ENCODE assay signal across 8 cellular contexts in the genomic region with DNA sequence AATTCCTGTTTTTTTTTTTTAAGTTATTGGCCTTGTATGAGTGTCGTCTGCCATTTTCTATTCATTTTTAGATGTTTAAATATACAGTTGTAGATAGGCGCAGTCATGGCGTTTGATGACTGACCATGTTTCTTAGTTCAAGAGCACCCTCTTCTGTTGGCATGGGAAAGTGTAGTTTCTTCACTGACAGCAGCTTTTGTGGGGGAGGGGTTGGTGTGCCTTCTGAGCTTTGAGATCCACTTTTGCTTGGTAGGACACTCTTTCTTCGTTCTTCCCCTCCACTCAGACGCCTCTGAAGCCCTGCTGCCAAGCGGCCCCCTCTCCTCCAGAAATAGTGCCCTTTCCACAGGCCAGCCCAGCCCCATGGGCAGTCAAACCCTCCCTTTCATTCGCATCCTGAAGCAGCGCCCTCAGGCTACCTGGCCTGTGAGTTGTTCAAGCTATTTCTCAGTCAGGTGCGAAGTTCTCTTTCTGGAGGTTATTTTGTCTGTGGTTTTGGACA.
DNase-seq lines count a peak whose midpoint lies in the region; ATAC-seq, FAIRE-seq and TF ChIP-seq lines count a peak whose summit lies in the region.

No MANE protein-coding gene starts in this region.

- peaks cover 36% of the 10 kb centered on the region for H3K4me1 Mint-ChIP-seq in mesothelial cell of epicardium

- FAIRE-seq in endothelial cell of umbilical vein (lab: Jason Lieb, UNC): peak; percentile 57

- H3K79me2 ChIP-seq in DND-41 (ENCODE audit: insufficient read depth, low read length): no peaks in the 10 kb centered on the region
- H3K79me2 ChIP-seq in endothelial cell of umbilical vein (ENCODE audit: control insufficient read depth, insufficient read depth, low read length): no peaks in the 10 kb centered on the region

- no TSS peak for BruUV-seq in endothelial cell of umbilical vein (replicated peaks; lab: Mats Ljungman, UMichigan)

- H3K9me3 ChIP-seq in DND-41 (ENCODE audit: insufficient read depth, low read length, severe bottlenecking) (no peaks in the 10 kb centered on the region), endothelial cell of umbilical vein (replicated peaks; ENCODE audit: control insufficient read depth, insufficient read depth, low read length) (no peaks in the 10 kb centered on the region), suprapubic skin (no peaks in the 10 kb centered on the region)

- no peaks in the 10 kb centered on the region for H3K36me3 ChIP-seq in DND-41 (ENCODE audit: insufficient read depth, low read length)
- H3K36me3 ChIP-seq in endothelial cell of umbilical vein (ENCODE audit: control insufficient read depth in 2 of 2, extremely low read depth in 1 of 2, insufficient read depth in 2 of 2, low read length in 2 of 2): no peaks in the 10 kb centered on the region
- no peaks in the 10 kb centered on the region for H3K36me3 ChIP-seq in suprapubic skin

- H3K4me3 Mint-ChIP-seq in mesothelial cell of epicardium: peak overlapping the region; percentile 35

- no peak overlapping the region for H3K4me3 ChIP-seq in DND-41 (ENCODE audit: low read depth in 1 of 2, low read length in 2 of 2)
- H3K4me3 ChIP-seq in WI38 (ENCODE audit: low read depth, low read length): no peak overlapping the region
- no peak overlapping the region for H3K4me3 ChIP-seq in endothelial cell of umbilical vein (replicated peaks in 1 of 3; ENCODE audit: insufficient read depth in 1 of 3, low read depth in 1 of 3, low read length in 3 of 3)
- no peak overlapping the region for H3K4me3 ChIP-seq in suprapubic skin

- H3K27ac Mint-ChIP-seq in mesothelial cell of epicardium: peak overlapping the region; percentile 89

- POLR2A ChIA-PET in endothelial cell of umbilical vein (lab: Charles Lee): interaction anchor here (0.6 kb wide), 1 partner anchor 824 kb away, joined by 3 read pairs; no protein-coding TSS in a partner anchor

- H3K27me3 Mint-ChIP-seq in mesothelial cell of epicardium (ENCODE audit: low read depth): no peaks in the 10 kb centered on the region

- H3K27me3 ChIP-seq in DND-41 (ENCODE audit: insufficient read depth, low read length, poor library complexity) (peaks cover 8% of the 10 kb centered on the region), endothelial cell of umbilical vein (ENCODE audit: control insufficient read depth in 2 of 2, insufficient read depth in 2 of 2, low read length in 2 of 2) (no peaks in the 10 kb centered on the region), suprapubic skin (no peaks in the 10 kb centered on the region)

- WGBS in suprapubic skin: 27% methylated on average over 9 of the region's 9 CpGs

- TF ChIP-seq CTCF in DND-41 (IDR thresholded peaks at IDR 0.05; ENCODE audit: borderline replicate concordance, extremely low read depth, low read length, poor library complexity, severe bottlenecking) (peak; percentile 80), WI38 (IDR thresholded peaks at IDR 0.05; ENCODE audit: low read depth, low read length) (peak; percentile 65), endothelial cell of umbilical vein (IDR thresholded peaks at IDR 0.05; ENCODE audit: extremely low read depth in 1 of 2, insufficient read depth in 1 of 2, low read depth in 1 of 2, low read length in 2 of 2) (peak; percentile 64 to 65), mesothelial cell of epicardium (IDR thresholded peaks at IDR 0.05; ENCODE audit: unreplicated experiment) (peak; percentile 66), suprapubic skin (IDR thresholded peaks at IDR 0.05) (peak; percentile 49 to 72)

- H2AFZ ChIP-seq in DND-41 (ENCODE audit: low read depth, low read length) (no peak overlapping the region), endothelial cell of umbilical vein (ENCODE audit: low read depth, low read length) (no peak overlapping the region)

- intact Hi-C loops in endothelial cell of umbilical vein (cut with micrococcal nuclease): loop anchor here (1.0 to 5.0 kb wide), 9 partner anchors 202 to 992 kb away; no protein-coding TSS in a partner anchor

- no peak for TF ChIP-seq POLR2A in endothelial cell of umbilical vein (IDR thresholded peaks at IDR 0.05; ENCODE audit: low read depth, low read length)
- TF ChIP-seq POLR2A in suprapubic skin (IDR thresholded peaks at IDR 0.05): no peak

- H3K4me1 ChIP-seq in DND-41 (ENCODE audit: insufficient read depth, low read length) (no peaks in the 10 kb centered on the region), endothelial cell of umbilical vein (ENCODE audit: control insufficient read depth, extremely low read depth, insufficient read depth, low read length) (no peaks in the 10 kb centered on the region), suprapubic skin (peaks cover 14% of the 10 kb centered on the region)

- TF ChIP-seq EP300 in suprapubic skin (IDR thresholded peaks at IDR 0.05): no peak

- H3K4me2 ChIP-seq in DND-41 (ENCODE audit: insufficient read depth, low read length) (no peak overlapping the region), endothelial cell of umbilical vein (ENCODE audit: insufficient read depth, low read length) (no peak overlapping the region)

- DNase-seq in DND-41 (peak; percentile 50), NCI-H2227 (lab: John Stamatoyannopoulos, UW; ENCODE audit: unreplicated experiment) (peak; percentile 90), endothelial cell of umbilical vein (ENCODE audit: low read depth, low spot score) (peak; percentile 74), mesothelial cell of epicardium (ENCODE audit: low spot score in 2 of 2, unreplicated experiment in 2 of 2) (peak; percentile 28 to 69), suprapubic skin (ENCODE audit: low spot score in 2 of 2) (no peak)

- peaks cover 3% of the 10 kb centered on the region for H3K9me3 Mint-ChIP-seq in mesothelial cell of epicardium

- CTCF ChIA-PET in endothelial cell of umbilical vein (lab: Charles Lee): interaction anchor here (0.6 to 3.2 kb wide), 33 partner anchors 9 to 994 kb away, joined by 3 to 41 read pairs (median 4); no protein-coding TSS in a partner anchor

- dilution Hi-C loops in endothelial cell of umbilical vein (cut with MboI; ENCODE audit: extremely low pct_ligation_motif_present, low sequenced_read_pairs): no loop called here

- peaks cover 2% of the 10 kb centered on the region for H3K36me3 Mint-ChIP-seq in mesothelial cell of epicardium

- no peak overlapping the region for H3K27ac ChIP-seq in DND-41 (ENCODE audit: low read length)
- H3K27ac ChIP-seq in endothelial cell of umbilical vein (ENCODE audit: insufficient read depth, low read depth, low read length): no peak overlapping the region
- no peak overlapping the region for H3K27ac ChIP-seq in suprapubic skin

- peak; percentile 69; the same call in 2 of the 3 replicates for ATAC-seq in DND-41 (ENCODE audit: insufficient read depth, low read depth)
- peak; percentile 69 for ATAC-seq in HG02973 (IDR thresholded peaks at IDR 0.05; ENCODE audit: unreplicated experiment)
- ATAC-seq in GM18519 (IDR thresholded peaks at IDR 0.05; ENCODE audit: low FRiP score, unreplicated experiment): no peak

- no peaks in the 10 kb centered on the region for H4K20me1 ChIP-seq in DND-41 (ENCODE audit: insufficient read depth, low read length)
- no peaks in the 10 kb centered on the region for H4K20me1 ChIP-seq in endothelial cell of umbilical vein (replicated peaks; ENCODE audit: control insufficient read depth, extremely low read depth, insufficient read depth, low read length)

- no peak overlapping the region for H3K9ac ChIP-seq in DND-41 (ENCODE audit: low read depth, low read length)
- no peak overlapping the region for H3K9ac ChIP-seq in endothelial cell of umbilical vein (replicated peaks; ENCODE audit: extremely low read depth, insufficient read depth, low read length)

- no peaks in the 10 kb centered on the region for H3K9me1 ChIP-seq in endothelial cell of umbilical vein (replicated peaks; ENCODE audit: control insufficient read depth, extremely low read depth, insufficient read depth, low read length)

TF ChIP-seq in endothelial cell of umbilical vein, 7 proteins besides CTCF, POLR2A, EP300 and RAD21:
- no peak for TF ChIP-seq GATA2 (IDR thresholded peaks at IDR 0.05; ENCODE audit: insufficient read depth, insufficient read length, low read depth, low read length)
- TF ChIP-seq, protein P1, sequence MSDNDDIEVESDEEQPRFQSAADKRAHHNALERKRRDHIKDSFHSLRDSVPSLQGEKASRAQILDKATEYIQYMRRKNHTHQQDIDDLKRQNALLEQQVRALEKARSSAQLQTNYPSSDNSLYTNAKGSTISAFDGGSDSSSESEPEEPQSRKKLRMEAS (IDR thresholded peaks at IDR 0.05; ENCODE audit: insufficient read depth, insufficient read length): no peak
- no peak for TF ChIP-seq MYC (IDR thresholded peaks at IDR 0.05; ENCODE audit: low read depth, low read length)
- no peak for TF ChIP-seq EZH2 (IDR thresholded peaks at IDR 0.05; ENCODE audit: borderline replicate concordance, low read depth, low read length, severe bottlenecking)
- TF ChIP-seq FOS (IDR thresholded peaks at IDR 0.05; ENCODE audit: borderline replicate concordance, insufficient read depth, low read length): no peak
- no peak for TF ChIP-seq JUN (IDR thresholded peaks at IDR 0.05; ENCODE audit: borderline replicate concordance, insufficient read depth, insufficient read length, low read depth)
- TF ChIP-seq POLR2AphosphoS5 (IDR thresholded peaks at IDR 0.05; ENCODE audit: insufficient read depth, low read depth, low read length): no peak

Comparison
In these comparisons a context has a peak if more than half of its experiments do, and no peak if none do; other contexts are left out.
1. DNase-seq: peak in DND-41 (single experiment), NCI-H2227 (single experiment), endothelial cell of umbilical vein (single experiment) and mesothelial cell of epicardium (2 of 2); none in suprapubic skin (0 of 2).
2. Peak in every context shown above with its lines, with median percentiles within 50 percentile points of each other: CTCF ChIP-seq.